In genomic region chr3:120596116-120596852, GRCh38 we compare ENCODE assay signal across 8 cellular contexts. TPM values are rescaled to one million over a fixed set of nuclear protein-coding genes. Genes with fewer than 3 reads are reported as not detected.
DNase-seq lines count a peak whose midpoint lies in the region; ATAC-seq, FAIRE-seq and TF ChIP-seq lines count a peak whose summit lies in the region.

Gene NDUFB4, plus strand, starts transcription at chr3:120596336. Its CDS starts 24 bp downstream, at chr3:120596360.

- FAIRE-seq in D721Med (lab: Jason Lieb, UNC) = peak; percentile 99

- H3K9me3 Mint-ChIP-seq in endothelial cell (ENCODE audit: unreplicated experiment) = no peaks in the 10 kb centered on the region
- no peaks in the 10 kb centered on the region for H3K9me3 Mint-ChIP-seq in mesothelial cell of epicardium

- H3K27ac ChIP-seq in OCI-LY7 (ENCODE audit: low read depth, low read length, poor library complexity, severe bottlenecking) = peak within 1 kb of the TSS; percentile 61

- no peaks in the 10 kb centered on the region for H3K9me3 ChIP-seq in OCI-LY7 (ENCODE audit: low read length)

- H3K36me3 ChIP-seq in OCI-LY7 (ENCODE audit: insufficient read depth, low read length) = peaks cover 42% of the 10 kb centered on the region

- H3K4me2 ChIP-seq in OCI-LY7 (ENCODE audit: low read length) = peak within 1 kb of the TSS; percentile 98

- TSS peak; percentile 78 for BruUV-seq in OCI-LY7 (replicated peaks; lab: Mats Ljungman, UMichigan)

- peak within 1 kb of the TSS; percentile 91 for H3K27ac Mint-ChIP-seq in endothelial cell (ENCODE audit: unreplicated experiment)
- H3K27ac Mint-ChIP-seq in mesothelial cell of epicardium = peak within 1 kb of the TSS; percentile 97

- H3K4me1 ChIP-seq in OCI-LY7 (ENCODE audit: insufficient read depth, low read length, poor library complexity, severe bottlenecking) = peaks cover 16% of the 10 kb centered on the region

- no peak for TF ChIP-seq CTCF in D721Med (IDR thresholded peaks at IDR 0.05; ENCODE audit: insufficient read depth, missing control alignments)
- no peak for TF ChIP-seq CTCF in OCI-LY7 (conservative IDR thresholded peaks at IDR 0.05; ENCODE audit: low read length)
- no peak for TF ChIP-seq CTCF in endothelial cell (IDR thresholded peaks at IDR 0.05; ENCODE audit: unreplicated experiment)
- no peak for TF ChIP-seq CTCF in mesothelial cell of epicardium (IDR thresholded peaks at IDR 0.05; ENCODE audit: unreplicated experiment)

- H3K4me3 Mint-ChIP-seq in endothelial cell (ENCODE audit: unreplicated experiment) (peak within 1 kb of the TSS; percentile 95), mesothelial cell of epicardium (peak within 1 kb of the TSS; percentile 87)

- H3K79me2 ChIP-seq in OCI-LY7 (ENCODE audit: insufficient read depth, low read depth, low read length) = peaks cover 37% of the 10 kb centered on the region

- H3K27me3 Mint-ChIP-seq in endothelial cell (ENCODE audit: unreplicated experiment) (no peaks in the 10 kb centered on the region), mesothelial cell of epicardium (ENCODE audit: low read depth) (no peaks in the 10 kb centered on the region)

- peak within 1 kb of the TSS; percentile 93 for H2AFZ ChIP-seq in OCI-LY7 (ENCODE audit: low read length)

- ATAC-seq in GM21526 (IDR thresholded peaks at IDR 0.05; ENCODE audit: low FRiP score, unreplicated experiment) = peak; percentile 94

- POLR2A ChIA-PET in OCI-LY7 (lab: Charles Lee) = interaction anchor here (0.6 to 2.0 kb wide), 30 partner anchors 8 to 919 kb away, joined by 3 to 12 read pairs (median 4); partner anchors contain the start of genes COX17 and LRRC58

- no peaks in the 10 kb centered on the region for H3K36me3 Mint-ChIP-seq in endothelial cell (ENCODE audit: low read depth, unreplicated experiment)
- H3K36me3 Mint-ChIP-seq in mesothelial cell of epicardium = peaks cover 3% of the 10 kb centered on the region

- H3K9me2 ChIP-seq in OCI-LY7 (ENCODE audit: insufficient read depth, low read length) = no peaks in the 10 kb centered on the region

- DNase-seq in D721Med (ENCODE audit: insufficient read length, low spot score) = peak; percentile 64
- peak; percentile 89 for DNase-seq in HuH-7.5 (ENCODE audit: low spot score)
- DNase-seq in OCI-LY7 (ENCODE audit: low spot score) = peak; percentile 99
- DNase-seq in activated T-cell treated with anti-CD3 and anti-CD28 coated beads for 1 hour (ENCODE audit: low read depth) = peak; percentile 94
- peak; percentile 95 for DNase-seq in endothelial cell (ENCODE audit: low spot score)
- DNase-seq in mesothelial cell of epicardium (ENCODE audit: low spot score in 2 of 2, unreplicated experiment in 2 of 2) = peak; percentile 96 to 97
- peak; percentile 89 to 93 for DNase-seq in stimulated activated CD8-positive, alpha-beta memory T cell treated with anti-CD3 and anti-CD28 coated beads, Interleukin-15, amount 100 ng/mL, for 48 hours (ENCODE audit: low read depth in 2 of 2)

- H3K4me1 Mint-ChIP-seq in endothelial cell (ENCODE audit: unreplicated experiment) = peaks cover 11% of the 10 kb centered on the region
- H3K4me1 Mint-ChIP-seq in mesothelial cell of epicardium = peaks cover 7% of the 10 kb centered on the region

- CTCF ChIA-PET in OCI-LY7 (lab: Charles Lee; ENCODE audit: unreplicated experiment) = interaction anchor here (0.6 to 1.1 kb wide), 4 partner anchors 8 to 323 kb away, joined by 3 to 6 read pairs (median 4); no protein-coding TSS in a partner anchor

- peaks cover 7% of the 10 kb centered on the region; the same call in 1 of the 2 replicates for H4K20me1 ChIP-seq in OCI-LY7 (ENCODE audit: insufficient read depth, low read length)

- intact Hi-C loops in OCI-LY7 (cut with micrococcal nuclease; ENCODE audit: unreplicated experiment) = loop anchor here (10.0 kb wide), 2 partner anchors 199 to 501 kb away; partner anchors contain the start of gene GSK3B

- peak within 1 kb of the TSS; percentile 83 for H3K4me3 ChIP-seq in OCI-LY7 (ENCODE audit: low read depth, low read length, poor library complexity, severe bottlenecking)

RNA-seq across cellular contexts. Expression of gene NDUFB4, which starts in this region (rescaled TPM):
- 77.3 and 130 TPM in 2 replicates for total RNA-seq in OCI-LY7 (2014; rRNA removed; shearing (Covaris generic))
- total RNA-seq in OCI-LY7 (2022) (145 and 149 TPM in 2 replicates), endothelial cell (ENCODE audit: unreplicated experiment) (92.6 TPM), mesothelial cell of epicardium (103 to 108 TPM (median 103 TPM) in 3 replicates)

Comparison
In these comparisons a context has a peak if more than half of its experiments do, and no peak if none do; other contexts are left out.
1. Peak in every context shown above with its lines: DNase-seq, ATAC-seq, H3K4me3 ChIP-seq and H3K27ac ChIP-seq.